Comparison of ENCODE assay signal across 8 cellular contexts in the genomic region with DNA sequence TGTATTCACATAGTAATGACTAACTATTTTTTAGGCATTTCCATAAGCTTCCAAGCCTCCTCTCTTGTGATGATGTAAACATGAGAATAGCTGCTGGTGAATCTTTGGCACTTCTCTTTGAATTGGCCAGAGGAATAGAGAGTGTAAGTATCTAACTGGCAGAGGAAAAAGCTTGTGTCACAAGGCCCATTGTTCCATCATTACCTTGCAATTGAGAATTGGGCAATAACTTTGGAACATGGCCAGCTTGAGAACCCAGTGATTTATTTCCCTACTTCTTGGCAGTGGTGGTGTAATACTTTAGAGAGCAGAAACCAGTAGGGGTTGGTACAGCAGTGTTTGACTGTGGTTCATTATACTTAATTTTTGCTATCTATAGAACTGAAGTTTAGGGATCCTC. TPM values are rescaled to one million over a fixed set of nuclear protein-coding genes. Genes with fewer than 3 reads are reported as not detected.
DNase-seq lines count a peak whose midpoint lies in the region; ATAC-seq, FAIRE-seq and TF ChIP-seq lines count a peak whose summit lies in the region.

No MANE protein-coding gene starts in this region.

- H3K4me1 Mint-ChIP-seq in neural progenitor cell, result no peaks in the 10 kb centered on the region

- H3K36me3 Mint-ChIP-seq in neural progenitor cell, result peaks cover 31% of the 10 kb centered on the region

- no peak for TF ChIP-seq POLR2A in sigmoid colon (IDR thresholded peaks at IDR 0.05)

- TF ChIP-seq CTCF in PC-3 (conservative IDR thresholded peaks at IDR 0.05; ENCODE audit: low read depth, low read length) (no peak), fibroblast of villous mesenchyme (IDR thresholded peaks at IDR 0.05; ENCODE audit: insufficient read depth, low read depth, low read length) (no peak), sigmoid colon (IDR thresholded peaks at IDR 0.05) (no peak), neural progenitor cell (IDR thresholded peaks at IDR 0.05) (no peak), coronary artery (IDR thresholded peaks at IDR 0.05) (no peak)

- H3K4me2 ChIP-seq in PC-3 (ENCODE audit: low read length) (no peak overlapping the region), neural progenitor cell (no peak overlapping the region)

- peaks cover 29% of the 10 kb centered on the region for H4K20me1 ChIP-seq in PC-3 (ENCODE audit: low read length)
- H4K20me1 ChIP-seq in neural progenitor cell (ENCODE audit: low read depth), result peaks cover 17% of the 10 kb centered on the region

- no peaks in the 10 kb centered on the region for H3K27me3 Mint-ChIP-seq in neural progenitor cell (ENCODE audit: insufficient read depth, low read depth)

- CTCF ChIA-PET in PC-3 (lab: Charles Lee), result no interaction called here

- no peak for FAIRE-seq in GM19239 (lab: Jason Lieb, UNC)

- peaks cover 80% of the 10 kb centered on the region for H3K36me3 ChIP-seq in PC-3 (ENCODE audit: low read depth, low read length)
- H3K36me3 ChIP-seq in sigmoid colon, result peaks cover 9 to 98% (median 19%) of the 10 kb centered on the region in 4 donors
- peaks cover 35% of the 10 kb centered on the region for H3K36me3 ChIP-seq in neural progenitor cell

- no peaks in the 10 kb centered on the region for H3K9me2 ChIP-seq in PC-3 (replicated peaks; ENCODE audit: low read length)

- TF ChIP-seq EP300 in sigmoid colon (IDR thresholded peaks at IDR 0.05), result peak in 2 of 4 donors; percentile 52 to 59

- H3K27ac Mint-ChIP-seq in neural progenitor cell, result no peak overlapping the region

- no peaks in the 10 kb centered on the region for H3K9me3 Mint-ChIP-seq in neural progenitor cell

- no peak overlapping the region for H3K9ac ChIP-seq in PC-3 (ENCODE audit: low read length)
- no peak overlapping the region for H3K9ac ChIP-seq in neural progenitor cell

- DNase-seq in HCEC 1CT (peak; percentile 68), PC-3 (peak; percentile 49), fibroblast of villous mesenchyme (ENCODE audit: low read depth) (peak; percentile 78), sigmoid colon (no peak), neural progenitor cell (ENCODE audit: low spot score) (no peak), GM19239 (ENCODE audit: insufficient read length, low spot score) (no peak), coronary artery (ENCODE audit: low spot score) (no peak), NK-92 (lab: John Stamatoyannopoulos, UW; ENCODE audit: unreplicated experiment) (no peak)

- H3F3A ChIP-seq in PC-3 (ENCODE audit: low read length, unreplicated experiment), result peaks cover 3% of the 10 kb centered on the region
- peaks cover 4% of the 10 kb centered on the region for H3F3A ChIP-seq in neural progenitor cell (ENCODE audit: low read depth)

- H3K4me1 ChIP-seq in PC-3 (ENCODE audit: insufficient read depth, low read length) (no peaks in the 10 kb centered on the region), sigmoid colon (peaks cover 0 to 42% (median 10%) of the 10 kb centered on the region in 4 donors), neural progenitor cell (no peaks in the 10 kb centered on the region)

- H3K79me2 ChIP-seq in PC-3 (ENCODE audit: low read length) (0 out of 2 replicates have a peak, but pooled peaks cover 3% of the 10 kb centered on the region), neural progenitor cell (ENCODE audit: low read depth) (peaks cover 19% of the 10 kb centered on the region)

- H3K27ac ChIP-seq in PC-3 (ENCODE audit: low read length) (no peak overlapping the region), sigmoid colon (peak overlapping the region in 3 of 4 donors; percentile 36 to 51 (median 50)), neural progenitor cell (no peak overlapping the region), coronary artery (no peak overlapping the region)

- H2AFZ ChIP-seq in PC-3 (ENCODE audit: low read length) (no peak overlapping the region), neural progenitor cell (replicated peaks) (no peak overlapping the region)

- intact Hi-C loops in PC-3 (cut with micrococcal nuclease), result no loop called here
- intact Hi-C loops in sigmoid colon (cut with DNase I), result no loop called here

- H3K27me3 ChIP-seq in PC-3 (ENCODE audit: low read length) (no peaks in the 10 kb centered on the region), sigmoid colon (no peaks in the 10 kb centered on the region), neural progenitor cell (no peaks in the 10 kb centered on the region)

- H3K4me3 Mint-ChIP-seq in neural progenitor cell, result no peak overlapping the region

- no peak for ATAC-seq in PC-3

- no peaks in the 10 kb centered on the region for H3K9me3 ChIP-seq in PC-3 (ENCODE audit: low read length)
- H3K9me3 ChIP-seq in sigmoid colon, result no peaks in the 10 kb centered on the region
- no peaks in the 10 kb centered on the region for H3K9me3 ChIP-seq in neural progenitor cell (ENCODE audit: low read depth)

- POLR2A ChIA-PET in PC-3 (lab: Charles Lee; ENCODE audit: unreplicated experiment), result interaction anchor here (0.6 kb wide), 1 partner anchor 9 kb away, joined by 4 read pairs; no protein-coding TSS in a partner anchor

- BruUV-seq in PC-3 (replicated peaks; lab: Mats Ljungman, UMichigan), result no TSS peak

- H3K4me3 ChIP-seq in PC-3 (ENCODE audit: low read length) (no peak overlapping the region), fibroblast of villous mesenchyme (ENCODE audit: low read depth, low read length) (no peak overlapping the region), sigmoid colon (no peak overlapping the region), neural progenitor cell (no peak overlapping the region), coronary artery (no peak overlapping the region)

RNA-seq across cellular contexts. Expression of a gene that starts 12.0 kb away (rescaled TPM):
- total RNA-seq in PC-3 (2014; rRNA removed) (72.6 and 73.4 TPM in 2 replicates), fibroblast of villous mesenchyme (55.7 and 62.2 TPM in 2 replicates), sigmoid colon (10 to 100 TPM; 45.7 to 63.7 (median 49.7) TPM), neural progenitor cell (ENCODE audit: low replicate concordance) (82.2 and 110 TPM in 2 replicates)
- polyA plus RNA-seq in sigmoid colon, result 10 to 100 TPM; 22.8 to 35.7 (median 34.4) TPM

RNA-seq across cellular contexts. Expression of a gene that starts 18.6 kb away (rescaled TPM):
- total RNA-seq in PC-3 (2014; rRNA removed), result 0.15 and 0.29 TPM in 2 replicates
- 0.32 and 0.43 TPM in 2 replicates for total RNA-seq in fibroblast of villous mesenchyme
- 1 to 10 TPM in 3 of 4 donors, under 1 TPM in 1; 0.82 to 3.9 (median 2.3) TPM for total RNA-seq in sigmoid colon
- polyA plus RNA-seq in sigmoid colon, result 1 to 10 TPM in 2 of 3 donors, not detected in 1; 1.2 to 3.1 TPM
- total RNA-seq in neural progenitor cell (ENCODE audit: low replicate concordance), result 0.40 and 0.45 TPM in 2 replicates

Comparison
In these comparisons a context has a peak if more than half of its experiments do, and no peak if none do; other contexts are left out.
1. DNase-seq: peak in HCEC 1CT (single experiment), PC-3 (single experiment) and fibroblast of villous mesenchyme (single experiment); none in sigmoid colon (single experiment), neural progenitor cell (single experiment), GM19239 (single experiment), coronary artery (single experiment) and NK-92 (single experiment).
2. H3K27ac ChIP-seq: peak in sigmoid colon (3 of 4); none in PC-3 (single experiment), neural progenitor cell (single experiment) and coronary artery (0 of 2).